ENCODE assay signal across 14 cellular contexts in the genomic region with DNA sequence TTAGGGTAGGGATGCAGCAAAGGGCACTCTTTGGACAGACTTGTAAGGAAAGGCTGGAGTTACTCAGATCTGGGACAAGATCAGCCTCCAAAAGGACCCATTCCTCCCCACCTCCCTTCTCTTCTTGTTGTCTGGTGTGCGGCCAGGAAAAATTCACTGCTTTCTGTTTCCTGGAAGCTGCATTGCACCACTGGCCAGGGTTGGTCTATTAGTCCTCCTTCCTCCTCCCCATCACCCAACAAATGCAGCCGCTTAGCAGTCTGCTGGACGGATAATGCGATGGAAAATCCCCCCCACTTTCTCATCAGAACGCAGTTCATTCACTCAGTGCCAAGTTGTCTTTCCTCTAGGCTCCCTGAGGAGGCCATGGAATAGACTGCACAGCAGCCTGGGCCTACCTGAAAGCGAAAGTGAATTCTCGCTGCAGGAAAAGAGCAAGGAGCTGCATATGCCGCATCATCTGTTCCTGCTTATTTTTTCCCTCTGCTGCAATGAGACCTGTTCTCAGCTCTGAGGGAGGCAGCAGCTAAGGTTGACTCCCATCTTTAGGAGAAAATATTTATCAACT.
DNase-seq lines count a peak whose midpoint lies in the region; ATAC-seq and TF ChIP-seq lines count a peak whose summit lies in the region.
"Had no signal": no experiment of that assay in that cellular context is flagged by ENCODE, and none has a peak within 500 bp of the region (broad histone marks: within the 10 kb centered on the region; RNA-seq: fewer than 3 reads in every experiment).

No MANE protein-coding gene starts in this region.

- no peak overlapping the region for H3K4me3 Mint-ChIP-seq in activated naive CD4-positive, alpha-beta T cell treated with anti-CD3 and anti-CD28 coated beads for 36 hours

- CTCF ChIA-PET in activated naive CD4-positive, alpha-beta T cell treated with anti-CD3 and anti-CD28 coated beads for 36 hours (lab: Charles Lee), result no interaction called here

- TF ChIP-seq CTCF in AG09319 (IDR thresholded peaks at IDR 0.05; ENCODE audit: low read depth, low read length) (no peak), dorsolateral prefrontal cortex (IDR thresholded peaks at IDR 0.05 in 54 of 56, conservative IDR thresholded peaks at IDR 0.05 in 2 of 56; ENCODE audit: low read depth in 1 of 56, partially characterized antibody in 56 of 56) (no peak), mucosa of descending colon (IDR thresholded peaks at IDR 0.05) (no peak)

- no peaks in the 10 kb centered on the region for H3K27me3 Mint-ChIP-seq in activated naive CD4-positive, alpha-beta T cell treated with anti-CD3 and anti-CD28 coated beads for 36 hours (ENCODE audit: low read depth)

- peaks cover 2% of the 10 kb centered on the region for H3K9me3 Mint-ChIP-seq in activated naive CD4-positive, alpha-beta T cell treated with anti-CD3 and anti-CD28 coated beads for 36 hours
- H3K9me3 Mint-ChIP-seq: activated T-helper 2 cell treated with anti-CD3 and anti-CD28 coated beads, Interferon-gamma antibody, Interleukin-2, Interleukin-4, amounts not matched to agents 10 μg/mL and 5 μg/mL and 100 μg/mL, durations not matched to agents 14 hours and 24 hours and 36 hours had no signal

- peak; percentile 68 for ATAC-seq in mucosa of descending colon
- ATAC-seq: GM12878 had no signal

- no peaks in the 10 kb centered on the region for H3K27me3 ChIP-seq in dorsolateral prefrontal cortex

- H3K4me3 ChIP-seq in dorsolateral prefrontal cortex, result peak overlapping the region in 38 of 59 donors; percentile 9 to 48 (median 31)
- H3K4me3 ChIP-seq in mucosa of descending colon, result no peak overlapping the region
- H3K4me3 ChIP-seq: GM12878 had no signal

- DNase-seq in AG09319 (ENCODE audit: extremely low read depth, low read depth) (peak; percentile 25), HT1080 (ENCODE audit: low read depth) (peak; percentile 63), dorsolateral prefrontal cortex (peak in 2 of 10 donors; percentile 20 to 28), mucosa of descending colon (peak in 1 of 3 donors; percentile 4), NCI-H446 treated with DMSO at 0.1 percent for 48 hours (lab: John Stamatoyannopoulos, UW) (no peak), HK-2 (ENCODE audit: unreplicated experiment) (no peak)
- no peak for DNase-seq in activated naive CD4-positive, alpha-beta T cell treated with anti-CD3 and anti-CD28 coated beads for 36 hours
- DNase-seq in effector CD8-positive, alpha-beta T cell (lab: John Stamatoyannopoulos, UW), result no peak
- DNase-seq: activated CD4-positive, CD25-positive, alpha-beta regulatory T cell treated with anti-CD3 and anti-CD28 coated beads, Interleukin-2, amount 50 U/mL, for 72 hours; cortex of kidney; midbrain; NCI-H1417 treated with DMSO at 0.1 percent for 48 hours had no signal

- intact Hi-C loops in dorsolateral prefrontal cortex (cut with DNase I) (no loop called here), mucosa of descending colon (cut with DNase I, micrococcal nuclease) (no loop called here)
- intact Hi-C loops in activated naive CD4-positive, alpha-beta T cell treated with anti-CD3 and anti-CD28 coated beads for 36 hours (cut with micrococcal nuclease), result no loop called here

- no peaks in the 10 kb centered on the region for H3K36me3 Mint-ChIP-seq in activated naive CD4-positive, alpha-beta T cell treated with anti-CD3 and anti-CD28 coated beads for 36 hours (ENCODE audit: low read depth)

- peak overlapping the region in 1 of 59 donors; percentile 44 for H3K27ac ChIP-seq in dorsolateral prefrontal cortex

- no peak overlapping the region for H3K27ac Mint-ChIP-seq in activated naive CD4-positive, alpha-beta T cell treated with anti-CD3 and anti-CD28 coated beads for 36 hours
- H3K27ac Mint-ChIP-seq: activated T-helper 2 cell treated with anti-CD3 and anti-CD28 coated beads, Interferon-gamma antibody, Interleukin-2, Interleukin-4, amounts not matched to agents 10 μg/mL and 5 μg/mL and 100 μg/mL, durations not matched to agents 14 hours and 24 hours and 36 hours had no signal

- no peaks in the 10 kb centered on the region for H3K9me3 ChIP-seq in mucosa of descending colon

- H3K4me1 ChIP-seq in mucosa of descending colon (ENCODE audit: low read depth), result no peaks in the 10 kb centered on the region

- H3K36me3 ChIP-seq in mucosa of descending colon (ENCODE audit: low read depth), result no peaks in the 10 kb centered on the region

- H3K4me1 Mint-ChIP-seq in activated naive CD4-positive, alpha-beta T cell treated with anti-CD3 and anti-CD28 coated beads for 36 hours (ENCODE audit: low read depth), result no peaks in the 10 kb centered on the region

Comparison
In these comparisons a context has a peak if more than half of its experiments do, and no peak if none do; other contexts are left out.
1. DNase-seq: peak in AG09319 (single experiment) and HT1080 (single experiment); none in activated naive CD4-positive, alpha-beta T cell treated with anti-CD3 and anti-CD28 coated beads for 36 hours (single experiment), NCI-H446 treated with DMSO at 0.1 percent for 48 hours (single experiment), effector CD8-positive, alpha-beta T cell (single experiment) and HK-2 (single experiment).